Comparison of ENCODE assay signal across 17 cellular contexts in the genomic region with DNA sequence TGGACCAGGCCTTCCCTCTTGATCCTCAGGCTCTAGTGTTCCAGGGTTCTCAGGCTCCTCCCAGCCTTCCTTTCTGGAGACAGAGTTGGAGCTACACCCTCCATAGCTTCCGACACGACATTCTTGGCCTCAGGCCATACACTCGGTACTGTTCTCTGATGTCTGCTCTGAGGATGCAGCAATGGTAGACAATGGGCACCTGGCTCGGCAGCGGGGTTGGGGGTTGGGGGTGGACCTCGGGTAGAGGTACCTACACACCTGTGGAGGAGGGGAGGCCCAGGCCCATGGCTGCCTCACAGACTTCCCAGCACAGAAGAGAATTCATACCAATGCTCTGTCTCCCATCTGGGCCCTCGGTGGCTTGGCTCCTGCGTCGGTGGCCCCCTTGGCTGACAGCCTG. TPM values are rescaled to one million over a fixed set of nuclear protein-coding genes. Genes with fewer than 3 reads are reported as not detected.
DNase-seq lines count a peak whose midpoint lies in the region; FAIRE-seq and TF ChIP-seq lines count a peak whose summit lies in the region.
"Had no signal": no experiment of that assay in that cellular context is flagged by ENCODE, and none has a peak within 500 bp of the region (broad histone marks: within the 10 kb centered on the region; RNA-seq: fewer than 3 reads in every experiment).

No MANE protein-coding gene starts in this region.

- WGBS in sigmoid colon, 2 donors: 78 to 88% methylated on average over 9 of the region's 9 CpGs

- no peak for TF ChIP-seq POLR2A in sigmoid colon (IDR thresholded peaks at IDR 0.05)

- TF ChIP-seq EP300 in sigmoid colon (IDR thresholded peaks at IDR 0.05): no peak

- intact Hi-C loops in sigmoid colon (cut with DNase I): no loop called here

- H3K9me3 ChIP-seq in sigmoid colon: no peaks in the 10 kb centered on the region
- H3K9me3 ChIP-seq in SJCRH30 (replicated peaks): no peaks in the 10 kb centered on the region
- H3K9me3 ChIP-seq: BE2C had no signal

- peak; percentile 19 for DNase-seq in Ammon's horn (ENCODE audit: low spot score)
- DNase-seq in EH (ENCODE audit: low read depth): peak; percentile 11
- peak; percentile 22 for DNase-seq in dermis blood vessel endothelial cell
- DNase-seq in sigmoid colon: peak; percentile 58
- DNase-seq in HTR-8/SVneo (ENCODE audit: insufficient read length, low spot score): no peak
- no peak for DNase-seq in SJCRH30
- DNase-seq in NCI-H187 treated with DMSO at 0.1 percent for 48 hours (lab: John Stamatoyannopoulos, UW): no peak
- DNase-seq: BE2C; CD8-positive, alpha-beta T cell; DND-41; HFFc6; KBM-7; NCI-H1694 treated with DMSO at 0.1 percent for 48 hours had no signal

- H3K27ac ChIP-seq in sigmoid colon: peak overlapping the region in 1 of 4 donors; percentile 84
- H3K27ac ChIP-seq in SJCRH30: no peak overlapping the region
- H3K27ac ChIP-seq: HL-60 had no signal

- peaks cover 0 to 58% (median 45%) of the 10 kb centered on the region in 4 donors for H3K4me1 ChIP-seq in sigmoid colon
- peaks cover 3% of the 10 kb centered on the region; the same call in 1 of the 2 replicates for H3K4me1 ChIP-seq in SJCRH30
- H3K4me1 ChIP-seq: BE2C had no signal

- no peak for TF ChIP-seq CTCF in sigmoid colon (IDR thresholded peaks at IDR 0.05)

- H3K27me3 ChIP-seq in sigmoid colon: no peaks in the 10 kb centered on the region
- no peaks in the 10 kb centered on the region for H3K27me3 ChIP-seq in SJCRH30
- H3K27me3 ChIP-seq: BE2C had no signal

- no peak for FAIRE-seq in HTR-8/SVneo (lab: Jason Lieb, UNC)
- FAIRE-seq: H1, RCC 7860 had no signal

- H3K36me3 ChIP-seq in sigmoid colon: no peaks in the 10 kb centered on the region
- H3K36me3 ChIP-seq in SJCRH30: no peaks in the 10 kb centered on the region
- H3K36me3 ChIP-seq: BE2C had no signal

- H3K4me3 ChIP-seq in sigmoid colon: no peak overlapping the region
- no peak overlapping the region for H3K4me3 ChIP-seq in SJCRH30

RNA-seq across cellular contexts. Expression of a gene that starts 21.4 kb away (rescaled TPM):
- total RNA-seq in dermis blood vessel endothelial cell (0.28 and 1.0 TPM in 2 replicates), sigmoid colon (1 to 10 TPM in 3 of 4 donors, not detected in 1; 1.3 to 3.9 (median 1.8) TPM)
- under 1 TPM; 0.60 to 0.85 (median 0.69) TPM for polyA plus RNA-seq in sigmoid colon
- total RNA-seq in SJCRH30 (2014; rRNA removed; shearing (Covaris generic)): 0.33 and 0.34 TPM in 2 replicates
- total RNA-seq: H1 had no signal

RNA-seq across cellular contexts. Expression of a gene that starts 49.0 kb away (rescaled TPM):
- not detected in 2 replicates for total RNA-seq in dermis blood vessel endothelial cell
- not detected for total RNA-seq in sigmoid colon
- 1 to 10 TPM in 1 of 3 donors, under 1 TPM in 1, not detected in 1; 0.31 to 1.4 TPM for polyA plus RNA-seq in sigmoid colon
- not detected in 2 replicates for total RNA-seq in SJCRH30 (2014; rRNA removed; shearing (Covaris generic))
- total RNA-seq: CD8-positive, alpha-beta T cell; H1; HFFc6; NCI-H460 had no signal

RNA-seq across cellular contexts. Expression of a gene that starts 52.7 kb away (rescaled TPM):
- total RNA-seq in dermis blood vessel endothelial cell: 110 and 112 TPM in 2 replicates
- 100 to 1,000 TPM; 127 to 272 (median 176) TPM for total RNA-seq in sigmoid colon
- 1,000 to 10,000 TPM in 1 of 3 donors, 100 to 1,000 TPM in 2; 314 to 1,597 (median 947) TPM for polyA plus RNA-seq in sigmoid colon
- total RNA-seq in SJCRH30 (2014; rRNA removed; shearing (Covaris generic)): 155 and 171 TPM in 2 replicates

RNA-seq across cellular contexts. Expression of a gene that starts 57.6 kb away (rescaled TPM):
- 11.2 and 13.3 TPM in 2 replicates for total RNA-seq in dermis blood vessel endothelial cell
- 1 to 10 TPM; 1.5 to 8.6 (median 4.0) TPM for total RNA-seq in sigmoid colon
- polyA plus RNA-seq in sigmoid colon: 1 to 10 TPM; 1.2 to 3.3 (median 1.2) TPM
- not detected in 2 replicates for total RNA-seq in SJCRH30 (2014; rRNA removed; shearing (Covaris generic))
- total RNA-seq: NCI-H460 had no signal

Comparison
In these comparisons a context has a peak if more than half of its experiments do, and no peak if none do; other contexts are left out.
1. DNase-seq: peak in Ammon's horn (single experiment), EH (single experiment), dermis blood vessel endothelial cell (single experiment) and sigmoid colon (single experiment); none in HTR-8/SVneo (single experiment), SJCRH30 (0 of 2) and NCI-H187 treated with DMSO at 0.1 percent for 48 hours (single experiment).